In genomic region chr19:5578094-5578846, GRCh38 we compare ENCODE assay signal across 8 cellular contexts.
A peak's percentile ranks its signal among the peaks of the same experiment; 100 is the strongest.
DNase-seq lines count a peak whose midpoint lies in the region; ATAC-seq lines count a peak whose summit lies in the region.

No MANE protein-coding gene starts in this region.

- no peak for ATAC-seq in GM21360 (IDR thresholded peaks at IDR 0.05; ENCODE audit: unreplicated experiment)

- DNase-seq in SIG-M5 treated with dmso at 0.1 percent for 504 hours (lab: John Stamatoyannopoulos, UW; ENCODE audit: unreplicated experiment) (peak; percentile 57), SIG-M5 (lab: John Stamatoyannopoulos, UW) (no peak), NCI-H69 (lab: John Stamatoyannopoulos, UW) (peak; percentile 78), ecto neural progenitor cell (ENCODE audit: low spot score) (peak; percentile 89), medulla oblongata (ENCODE audit: extremely low spot score) (peak; percentile 38)
- peak; percentile 53 for DNase-seq in activated CD4-positive, alpha-beta T cell treated with anti-CD3 and anti-CD28 coated beads, Interleukin-2, amount 50 U/mL, for 4 hours
- peak; percentile 18 to 31 for DNase-seq in stimulated activated CD8-positive, alpha-beta memory T cell treated with anti-CD3 and anti-CD28 coated beads, Interleukin-15, amount 100 ng/mL, for 4 hours (ENCODE audit: low read depth in 2 of 2)
